13 cellular contexts compared by ENCODE assay signal in genomic region chr22:25282671-25283561, GRCh38.
DNase-seq lines count a peak whose midpoint lies in the region; ATAC-seq and TF ChIP-seq lines count a peak whose summit lies in the region.
"Had no signal": no experiment of that assay in that cellular context is flagged by ENCODE, and none has a peak within 500 bp of the region (broad histone marks: within the 10 kb centered on the region; RNA-seq: fewer than 3 reads in every experiment).

No MANE protein-coding gene starts in this region.

- WGBS in esophagus muscularis mucosa = 0% methylated on average over 6 of the region's 91 CpGs

- H3K4me3 Mint-ChIP-seq in natural killer cell treated with Interleukin-12 subunit alpha and Interleukin-12 subunit beta and Interleukin-15 and Interleukin-18, amount 100 ng/mL, for 72 hours = peak overlapping the region; percentile 7
- H3K4me3 Mint-ChIP-seq in natural killer cell = no peak overlapping the region
- peak overlapping the region; percentile 85 for H3K4me3 Mint-ChIP-seq in type B pancreatic cell
- H3K4me3 Mint-ChIP-seq: activated CD4-positive, alpha-beta T cell treated with anti-CD3 and anti-CD28 coated beads, Interleukin-2, amount 10 ng/mL, durations not matched to agents 7 days and 5 days had no signal

- no peak for TF ChIP-seq POLR2A in esophagus muscularis mucosa (IDR thresholded peaks at IDR 0.05; ENCODE audit: low read depth)

- H3K27ac ChIP-seq in ascending aorta = no peak overlapping the region
- no peak overlapping the region for H3K27ac ChIP-seq in esophagus muscularis mucosa (replicated peaks in 1 of 4)
- H3K27ac ChIP-seq: BLaER1, uterus had no signal

- H3K27me3 Mint-ChIP-seq in natural killer cell treated with Interleukin-12 subunit alpha and Interleukin-12 subunit beta and Interleukin-15 and Interleukin-18, amount 100 ng/mL, for 72 hours = peaks cover 49 to 64% of the 10 kb centered on the region in 2 donors
- H3K27me3 Mint-ChIP-seq in natural killer cell (ENCODE audit: low read depth in 2 of 2) = peaks cover 49 to 73% of the 10 kb centered on the region in 2 donors
- peaks cover 78% of the 10 kb centered on the region for H3K27me3 Mint-ChIP-seq in type B pancreatic cell

- no peaks in the 10 kb centered on the region for H3K9me3 Mint-ChIP-seq in natural killer cell treated with Interleukin-12 subunit alpha and Interleukin-12 subunit beta and Interleukin-15 and Interleukin-18, amount 100 ng/mL, for 72 hours
- no peaks in the 10 kb centered on the region for H3K9me3 Mint-ChIP-seq in natural killer cell
- H3K9me3 Mint-ChIP-seq in type B pancreatic cell = no peaks in the 10 kb centered on the region
- H3K9me3 Mint-ChIP-seq: activated CD4-positive, alpha-beta T cell treated with anti-CD3 and anti-CD28 coated beads, Interleukin-2, amount 10 ng/mL, durations not matched to agents 7 days and 5 days had no signal

- TF ChIP-seq CTCF in natural killer cell (IDR thresholded peaks at IDR 0.05) (no peak), ascending aorta (IDR thresholded peaks at IDR 0.05) (no peak), type B pancreatic cell (conservative IDR thresholded peaks at IDR 0.05) (no peak), esophagus muscularis mucosa (IDR thresholded peaks at IDR 0.05) (no peak)

- H3K4me1 ChIP-seq in ascending aorta (peaks cover 0 to 5% of the 10 kb centered on the region in 2 donors), esophagus muscularis mucosa (peaks cover 4 to 14% (median 11%) of the 10 kb centered on the region in 4 donors)

- H3K4me1 Mint-ChIP-seq in natural killer cell treated with Interleukin-12 subunit alpha and Interleukin-12 subunit beta and Interleukin-15 and Interleukin-18, amount 100 ng/mL, for 72 hours (ENCODE audit: low read depth in 2 of 2) = peaks cover 0 to 11% of the 10 kb centered on the region in 2 donors
- peaks cover 0 to 5% of the 10 kb centered on the region in 2 donors for H3K4me1 Mint-ChIP-seq in natural killer cell
- H3K4me1 Mint-ChIP-seq in type B pancreatic cell (ENCODE audit: unreplicated experiment) = peaks cover 5% of the 10 kb centered on the region

- H3K36me3 Mint-ChIP-seq in natural killer cell treated with Interleukin-12 subunit alpha and Interleukin-12 subunit beta and Interleukin-15 and Interleukin-18, amount 100 ng/mL, for 72 hours = peaks cover 5% of the 10 kb centered on the region
- H3K36me3 Mint-ChIP-seq in natural killer cell = peaks cover 13% of the 10 kb centered on the region
- peaks cover 4% of the 10 kb centered on the region for H3K36me3 Mint-ChIP-seq in type B pancreatic cell

- H3K4me3 ChIP-seq in ascending aorta (peak overlapping the region; percentile 16 to 21), esophagus muscularis mucosa (no peak overlapping the region)
- H3K4me3 ChIP-seq: BLaER1, uterus had no signal

- TF ChIP-seq EP300 in esophagus muscularis mucosa (IDR thresholded peaks at IDR 0.05) = no peak

- DNase-seq in natural killer cell treated with Interleukin-12 subunit alpha and Interleukin-12 subunit beta and Interleukin-15 and Interleukin-18, amount 100 ng/mL, for 72 hours (ENCODE audit: low spot score) = no peak
- DNase-seq in natural killer cell (no peak), ascending aorta (ENCODE audit: low spot score in 2 of 2) (no peak), left kidney (ENCODE audit: low read depth, low spot score) (peak; percentile 37), type B pancreatic cell (ENCODE audit: extremely low spot score, unreplicated experiment) (peak; percentile 69), esophagus muscularis mucosa (ENCODE audit: extremely low spot score) (no peak), A172 (ENCODE audit: low spot score) (no peak)
- DNase-seq: activated CD4-positive, alpha-beta T cell treated with anti-CD3 and anti-CD28 coated beads, Interleukin-2, amount 10 ng/mL, durations not matched to agents 7 days and 5 days; KG1; SIG-M5; uterus had no signal

- intact Hi-C loops in natural killer cell (cut with micrococcal nuclease) = no loop called here
- intact Hi-C loops in ascending aorta (cut with DNase I) = loop anchor here (10.0 kb wide), 1 partner anchor 302 kb away; no protein-coding TSS in a partner anchor
- intact Hi-C loops in esophagus muscularis mucosa (cut with DNase I) = no loop called here

- no peak overlapping the region for H3K27ac Mint-ChIP-seq in natural killer cell treated with Interleukin-12 subunit alpha and Interleukin-12 subunit beta and Interleukin-15 and Interleukin-18, amount 100 ng/mL, for 72 hours
- H3K27ac Mint-ChIP-seq in natural killer cell (no peak overlapping the region), type B pancreatic cell (no peak overlapping the region)
- H3K27ac Mint-ChIP-seq: activated CD4-positive, alpha-beta T cell treated with anti-CD3 and anti-CD28 coated beads, Interleukin-2, amount 10 ng/mL, durations not matched to agents 7 days and 5 days had no signal

- no peaks in the 10 kb centered on the region for H3K9me3 ChIP-seq in ascending aorta
- H3K9me3 ChIP-seq in esophagus muscularis mucosa = no peaks in the 10 kb centered on the region
- H3K9me3 ChIP-seq: uterus had no signal

- no peaks in the 10 kb centered on the region for H3K27me3 ChIP-seq in ascending aorta
- H3K27me3 ChIP-seq in esophagus muscularis mucosa = peaks cover 0 to 68% (median 23%) of the 10 kb centered on the region in 4 donors
- H3K27me3 ChIP-seq: BLaER1 had no signal

- ATAC-seq in natural killer cell treated with Interleukin-12 subunit alpha and Interleukin-12 subunit beta and Interleukin-15 and Interleukin-18, amount 100 ng/mL, for 72 hours = peak in 1 of 2 donors; percentile 55
- ATAC-seq in natural killer cell (no peak), HG03342 (IDR thresholded peaks at IDR 0.05; ENCODE audit: unreplicated experiment) (no peak)

- H3K36me3 ChIP-seq in ascending aorta (no peaks in the 10 kb centered on the region), esophagus muscularis mucosa (no peaks in the 10 kb centered on the region)
- H3K36me3 ChIP-seq: BLaER1, uterus had no signal

Comparison
In these comparisons a context has a peak if more than half of its experiments do, and no peak if none do; other contexts are left out.
1. DNase-seq: peak in left kidney (single experiment) and type B pancreatic cell (single experiment); none in natural killer cell treated with Interleukin-12 subunit alpha and Interleukin-12 subunit beta and Interleukin-15 and Interleukin-18, amount 100 ng/mL, for 72 hours (single experiment), natural killer cell (single experiment), ascending aorta (0 of 2), esophagus muscularis mucosa (single experiment) and A172 (single experiment).
2. H3K4me3 ChIP-seq: peak in ascending aorta (2 of 2); none in esophagus muscularis mucosa (0 of 4).